In the genomic region with DNA sequence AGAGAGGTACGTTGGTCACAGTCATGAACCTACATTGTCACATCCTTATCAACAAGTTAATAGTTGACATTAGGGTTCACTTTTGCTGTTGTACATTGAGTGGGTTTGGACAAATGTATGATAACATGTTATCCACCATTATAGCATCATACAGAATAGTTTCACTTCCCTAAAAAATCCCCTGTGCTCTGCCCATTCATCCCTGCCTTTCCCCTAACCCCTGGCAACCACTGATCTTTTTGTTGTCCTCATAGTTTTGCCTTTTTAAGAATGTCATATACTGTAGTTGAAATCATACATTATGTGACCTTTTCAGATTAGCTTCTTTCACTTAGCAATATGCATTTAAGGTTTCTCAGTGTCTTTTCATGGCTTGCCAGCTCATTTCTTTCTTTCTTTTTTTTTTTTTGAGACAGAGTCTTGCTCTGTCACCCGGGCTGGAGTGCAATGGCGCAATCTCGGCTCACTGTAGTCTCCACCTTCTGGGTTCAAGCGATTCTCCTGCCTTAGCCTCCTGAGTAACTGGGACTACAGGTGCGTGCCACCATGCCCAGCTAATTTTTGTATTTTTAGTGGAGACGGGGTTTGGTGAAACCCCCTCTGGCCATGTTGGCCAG, we compare ENCODE assay signal across 11 cellular contexts. TPM values are rescaled to one million over a fixed set of nuclear protein-coding genes. Genes with fewer than 3 reads are reported as not detected.
A peak's percentile ranks its signal among the peaks of the same experiment; 100 is the strongest.
DNase-seq lines count a peak whose midpoint lies in the region; ATAC-seq and TF ChIP-seq lines count a peak whose summit lies in the region.
"Had no signal": no experiment of that assay in that cellular context is flagged by ENCODE, and none has a peak within 500 bp of the region (broad histone marks: within the 10 kb centered on the region; RNA-seq: fewer than 3 reads in every experiment).

No MANE protein-coding gene starts in this region.

- CTCF ChIA-PET in activated B cell treated with CpG ODN at 0.5 μM for 24 hours (lab: Charles Lee): no interaction called here

- H2AFZ ChIP-seq in smooth muscle cell (ENCODE audit: low read depth): no peak overlapping the region

- intact Hi-C loops in activated B cell treated with CpG ODN at 0.5 μM for 24 hours (cut with micrococcal nuclease): no loop called here

- DNase-seq in GM20000 (ENCODE audit: low spot score): peak; percentile 24
- DNase-seq in activated B cell treated with CpG ODN at 0.5 μM for 24 hours: no peak
- no peak for DNase-seq in NCI-H2029 treated with DMSO at 0.1 percent for 48 hours (lab: John Stamatoyannopoulos, UW)
- no peak for DNase-seq in inferior parietal cortex (ENCODE audit: extremely low spot score)
- DNase-seq in NCI-H345 treated with DMSO at 0.1 percent for 48 hours (lab: John Stamatoyannopoulos, UW; ENCODE audit: unreplicated experiment): no peak
- DNase-seq in smooth muscle cell (lab: John Stamatoyannopoulos, UW; ENCODE audit: unreplicated experiment): no peak
- DNase-seq: amygdala, retina had no signal

- no peaks in the 10 kb centered on the region for H3K36me3 ChIP-seq in smooth muscle cell (ENCODE audit: low read depth)

- POLR2A ChIA-PET in activated B cell treated with CpG ODN at 0.5 μM for 24 hours (lab: Charles Lee): interaction anchor here (0.8 kb wide), 1 partner anchor 109 kb away, joined by 3 read pairs; a partner anchor contains a TSS

- 97% methylated on average over 7 of the region's 7 CpGs for WGBS in smooth muscle cell (ENCODE audit: low lambda C conversion rate)

- no peaks in the 10 kb centered on the region for H3K9me3 ChIP-seq in smooth muscle cell (replicated peaks; ENCODE audit: low read depth)

- H3K27me3 ChIP-seq in smooth muscle cell (ENCODE audit: low read depth): no peaks in the 10 kb centered on the region

- peaks cover 87% of the 10 kb centered on the region for H3K79me2 ChIP-seq in smooth muscle cell (ENCODE audit: low read depth)

- H4K20me1 ChIP-seq in smooth muscle cell (ENCODE audit: low read depth): no peaks in the 10 kb centered on the region

- no peak overlapping the region for H3K9ac ChIP-seq in smooth muscle cell (ENCODE audit: low read depth)

- no peak overlapping the region for H3K4me2 ChIP-seq in smooth muscle cell

- no peaks in the 10 kb centered on the region for H3K4me1 ChIP-seq in smooth muscle cell (ENCODE audit: low read depth)

- no peak overlapping the region for H3K4me3 Mint-ChIP-seq in activated B cell treated with CpG ODN at 0.5 μM for 24 hours

- H3F3A ChIP-seq in smooth muscle cell (ENCODE audit: low read depth): no peaks in the 10 kb centered on the region

- H3K4me1 Mint-ChIP-seq in activated B cell treated with CpG ODN at 0.5 μM for 24 hours: peaks cover 47% of the 10 kb centered on the region

- no peaks in the 10 kb centered on the region for H3K9me3 Mint-ChIP-seq in activated B cell treated with CpG ODN at 0.5 μM for 24 hours

- ATAC-seq in GM18508 (IDR thresholded peaks at IDR 0.05; ENCODE audit: insufficient read depth, unreplicated experiment) (peak; percentile 82), HG03108 (IDR thresholded peaks at IDR 0.05; ENCODE audit: unreplicated experiment) (peak; percentile 43), activated B cell treated with CpG ODN at 0.5 μM for 24 hours (ENCODE audit: low read depth) (peak; percentile 84)
- ATAC-seq: left lobe of liver had no signal

- TF ChIP-seq CTCF in GM20000 (IDR thresholded peaks at IDR 0.05; ENCODE audit: extremely low read depth, missing control alignments) (no peak), activated B cell treated with CpG ODN at 0.5 μM for 24 hours (IDR thresholded peaks at IDR 0.05) (no peak), smooth muscle cell (IDR thresholded peaks at IDR 0.05; ENCODE audit: borderline replicate concordance, insufficient read depth, poor library complexity, severe bottlenecking) (no peak)

- no peak overlapping the region for H3K4me3 ChIP-seq in smooth muscle cell

- no peaks in the 10 kb centered on the region for H3K27me3 Mint-ChIP-seq in activated B cell treated with CpG ODN at 0.5 μM for 24 hours

- H3K27ac Mint-ChIP-seq in activated B cell treated with CpG ODN at 0.5 μM for 24 hours: peak overlapping the region; percentile 39

- no peak overlapping the region for H3K27ac ChIP-seq in smooth muscle cell (ENCODE audit: low read depth)

- H3K36me3 Mint-ChIP-seq in activated B cell treated with CpG ODN at 0.5 μM for 24 hours (ENCODE audit: low read depth): peaks cover 4% of the 10 kb centered on the region

RNA-seq across cellular contexts. Expression of a gene that starts 50.6 kb away (rescaled TPM):
- total RNA-seq in activated B cell treated with CpG ODN at 0.5 μM for 24 hours: 19.6 and 22.8 TPM in 2 replicates
- 27.5 and 39.5 TPM in 2 replicates for total RNA-seq in smooth muscle cell
- polyA plus RNA-seq in smooth muscle cell: 32.6 and 37.5 TPM in 2 replicates
